Comparison of ENCODE assay signal across 11 cellular contexts in genomic region chr1:179143332-179143731, GRCh38.
A peak's percentile ranks its signal among the peaks of the same experiment; 100 is the strongest.
DNase-seq lines count a peak whose midpoint lies in the region; ATAC-seq and TF ChIP-seq lines count a peak whose summit lies in the region.
"Had no signal": no experiment of that assay in that cellular context is flagged by ENCODE, and none has a peak within 500 bp of the region (broad histone marks: within the 10 kb centered on the region; RNA-seq: fewer than 3 reads in every experiment).

No MANE protein-coding gene starts in this region.

- no peak for TF ChIP-seq POLR2A in suprapubic skin (IDR thresholded peaks at IDR 0.05)

- H3K4me3 ChIP-seq in SK-N-SH (ENCODE audit: low read depth in 2 of 2, low read length in 1 of 2) (peak overlapping the region in 1 of 2 experiments; percentile 53; a peak in 2 of 4 replicates), suprapubic skin (no peak overlapping the region)
- H3K4me3 ChIP-seq: body of pancreas had no signal

- H3F3A ChIP-seq in SK-N-SH (replicated peaks; ENCODE audit: insufficient read depth), result peaks cover 50% of the 10 kb centered on the region

- POLR2A ChIA-PET in SK-N-SH (lab: Yijun Ruan, JAX), result no interaction called here
- POLR2A ChIA-PET in activated CD4-positive, alpha-beta T cell treated with anti-CD3 and anti-CD28 coated beads, Interleukin-2, amount 10 ng/mL, durations not matched to agents 7 days and 5 days (lab: Charles Lee), result no interaction called here
- POLR2A ChIA-PET in activated CD4-positive, alpha-beta memory T cell treated with anti-CD3 and anti-CD28 coated beads for 36 hours (lab: Charles Lee), result no interaction called here

- H3K4me3 Mint-ChIP-seq in activated CD8-positive, alpha-beta memory T cell treated with anti-CD3 and anti-CD28 coated beads, Interleukin-2, amount 10 ng/mL, durations not matched to agents 7 days and 5 days, result no peak overlapping the region
- H3K4me3 Mint-ChIP-seq in activated CD4-positive, alpha-beta T cell treated with anti-CD3 and anti-CD28 coated beads, Interleukin-2, amount 10 ng/mL, durations not matched to agents 7 days and 5 days, result no peak overlapping the region
- H3K4me3 Mint-ChIP-seq in activated CD4-positive, alpha-beta memory T cell treated with anti-CD3 and anti-CD28 coated beads for 36 hours, result no peak overlapping the region
- H3K4me3 Mint-ChIP-seq: memory B cell had no signal

- TF ChIP-seq CTCF in SK-N-SH (IDR thresholded peaks at IDR 0.05) (no peak), suprapubic skin (IDR thresholded peaks at IDR 0.05) (no peak)

- H3K4me1 Mint-ChIP-seq in activated CD8-positive, alpha-beta memory T cell treated with anti-CD3 and anti-CD28 coated beads, Interleukin-2, amount 10 ng/mL, durations not matched to agents 7 days and 5 days, result peaks cover 16% of the 10 kb centered on the region
- peaks cover 35% of the 10 kb centered on the region for H3K4me1 Mint-ChIP-seq in activated CD4-positive, alpha-beta T cell treated with anti-CD3 and anti-CD28 coated beads, Interleukin-2, amount 10 ng/mL, durations not matched to agents 7 days and 5 days
- H3K4me1 Mint-ChIP-seq in activated CD4-positive, alpha-beta memory T cell treated with anti-CD3 and anti-CD28 coated beads for 36 hours (ENCODE audit: low read depth), result peaks cover 26% of the 10 kb centered on the region

- H3K36me3 ChIP-seq in SK-N-SH (replicated peaks in 1 of 2; ENCODE audit: control insufficient read depth in 1 of 2, insufficient read depth in 2 of 2, low read length in 1 of 2) (peaks cover 7 to 12% of the 10 kb centered on the region in 2 experiments), suprapubic skin (no peaks in the 10 kb centered on the region)

- H3K36me3 Mint-ChIP-seq in activated CD8-positive, alpha-beta memory T cell treated with anti-CD3 and anti-CD28 coated beads, Interleukin-2, amount 10 ng/mL, durations not matched to agents 7 days and 5 days, result peaks cover under 1% of the 10 kb centered on the region
- H3K36me3 Mint-ChIP-seq in activated CD4-positive, alpha-beta T cell treated with anti-CD3 and anti-CD28 coated beads, Interleukin-2, amount 10 ng/mL, durations not matched to agents 7 days and 5 days (ENCODE audit: low read depth), result no peaks in the 10 kb centered on the region
- peaks cover 5% of the 10 kb centered on the region for H3K36me3 Mint-ChIP-seq in activated CD4-positive, alpha-beta memory T cell treated with anti-CD3 and anti-CD28 coated beads for 36 hours

- peak overlapping the region; percentile 77; the same call in 1 of the 2 replicates for H3K4me2 ChIP-seq in SK-N-SH

- 0 out of 2 replicates have a peak overlapping the region, but pooled peaks have one; percentile 15 for H2AFZ ChIP-seq in SK-N-SH (ENCODE audit: low read depth)

- H3K9ac ChIP-seq in SK-N-SH, result peak overlapping the region; percentile 97; the same call in 1 of the 2 replicates

- no peak overlapping the region for H3K27ac Mint-ChIP-seq in activated CD8-positive, alpha-beta memory T cell treated with anti-CD3 and anti-CD28 coated beads, Interleukin-2, amount 10 ng/mL, durations not matched to agents 7 days and 5 days
- no peak overlapping the region for H3K27ac Mint-ChIP-seq in activated CD4-positive, alpha-beta T cell treated with anti-CD3 and anti-CD28 coated beads, Interleukin-2, amount 10 ng/mL, durations not matched to agents 7 days and 5 days
- H3K27ac Mint-ChIP-seq in activated CD4-positive, alpha-beta memory T cell treated with anti-CD3 and anti-CD28 coated beads for 36 hours, result no peak overlapping the region

- H3K9me3 Mint-ChIP-seq in activated CD8-positive, alpha-beta memory T cell treated with anti-CD3 and anti-CD28 coated beads, Interleukin-2, amount 10 ng/mL, durations not matched to agents 7 days and 5 days (ENCODE audit: low read depth), result no peaks in the 10 kb centered on the region
- H3K9me3 Mint-ChIP-seq in activated CD4-positive, alpha-beta T cell treated with anti-CD3 and anti-CD28 coated beads, Interleukin-2, amount 10 ng/mL, durations not matched to agents 7 days and 5 days, result no peaks in the 10 kb centered on the region
- H3K9me3 Mint-ChIP-seq in activated CD4-positive, alpha-beta memory T cell treated with anti-CD3 and anti-CD28 coated beads for 36 hours, result no peaks in the 10 kb centered on the region
- H3K9me3 Mint-ChIP-seq: memory B cell had no signal

- H3K27ac ChIP-seq in SK-N-SH (ENCODE audit: low read depth in 2 of 2, low read length in 1 of 2) (peak overlapping the region; percentile 92 to 100), suprapubic skin (peak overlapping the region; percentile 86)

- H3K27me3 ChIP-seq in SK-N-SH (ENCODE audit: insufficient read depth), result no peaks in the 10 kb centered on the region
- no peaks in the 10 kb centered on the region for H3K27me3 ChIP-seq in suprapubic skin
- H3K27me3 ChIP-seq: body of pancreas had no signal

- WGBS in SK-N-SH (ENCODE audit: low lambda C conversion rate), result 37% methylated on average over 4 of the region's 4 CpGs
- WGBS in suprapubic skin, result 52% methylated on average over 4 of the region's 4 CpGs

- peak; percentile 42 for ATAC-seq in activated CD8-positive, alpha-beta memory T cell treated with anti-CD3 and anti-CD28 coated beads, Interleukin-2, amount 10 ng/mL, durations not matched to agents 7 days and 5 days

- TF ChIP-seq RAD21 in SK-N-SH (IDR thresholded peaks at IDR 0.05; ENCODE audit: low read length), result no peak

- peaks cover 22% of the 10 kb centered on the region for H4K20me1 ChIP-seq in SK-N-SH (ENCODE audit: insufficient read depth)

- CTCF ChIA-PET in activated CD8-positive, alpha-beta memory T cell treated with anti-CD3 and anti-CD28 coated beads, Interleukin-2, amount 10 ng/mL, durations not matched to agents 7 days and 5 days (lab: Charles Lee), result no interaction called here
- CTCF ChIA-PET in SK-N-SH (lab: Yijun Ruan, JAX), result no interaction called here
- CTCF ChIA-PET in activated CD4-positive, alpha-beta T cell treated with anti-CD3 and anti-CD28 coated beads, Interleukin-2, amount 10 ng/mL, durations not matched to agents 7 days and 5 days (lab: Charles Lee), result interaction anchor here (0.6 kb wide), 1 partner anchor 15 kb away, joined by 3 read pairs; no protein-coding TSS in a partner anchor
- CTCF ChIA-PET in activated CD4-positive, alpha-beta memory T cell treated with anti-CD3 and anti-CD28 coated beads for 36 hours (lab: Charles Lee), result no interaction called here

- H3K27me3 Mint-ChIP-seq in activated CD8-positive, alpha-beta memory T cell treated with anti-CD3 and anti-CD28 coated beads, Interleukin-2, amount 10 ng/mL, durations not matched to agents 7 days and 5 days, result no peaks in the 10 kb centered on the region
- no peaks in the 10 kb centered on the region for H3K27me3 Mint-ChIP-seq in activated CD4-positive, alpha-beta T cell treated with anti-CD3 and anti-CD28 coated beads, Interleukin-2, amount 10 ng/mL, durations not matched to agents 7 days and 5 days
- no peaks in the 10 kb centered on the region for H3K27me3 Mint-ChIP-seq in activated CD4-positive, alpha-beta memory T cell treated with anti-CD3 and anti-CD28 coated beads for 36 hours
- H3K27me3 Mint-ChIP-seq: B cell, memory B cell had no signal

- no peaks in the 10 kb centered on the region for H3K9me3 ChIP-seq in SK-N-SH
- H3K9me3 ChIP-seq in suprapubic skin, result no peaks in the 10 kb centered on the region
- H3K9me3 ChIP-seq: body of pancreas had no signal

- peaks cover 2 to 38% of the 10 kb centered on the region in 2 experiments; a peak in 2 of 4 replicates for H3K4me1 ChIP-seq in SK-N-SH (ENCODE audit: control insufficient read depth in 1 of 2, insufficient read depth in 2 of 2, low read depth in 1 of 2, low read length in 1 of 2)
- H3K4me1 ChIP-seq in suprapubic skin, result peaks cover 36% of the 10 kb centered on the region
- H3K4me1 ChIP-seq: body of pancreas had no signal

- intact Hi-C loops in activated CD4-positive, alpha-beta memory T cell treated with anti-CD3 and anti-CD28 coated beads for 36 hours (cut with micrococcal nuclease), result loop anchor here (1.0 to 5.0 kb wide), 5 partner anchors 14 to 222 kb away; partner anchors contain the start of genes AXDND1 and SOAT1

- H3K9me2 ChIP-seq in SK-N-SH, result no peaks in the 10 kb centered on the region

- H3K79me2 ChIP-seq in SK-N-SH (ENCODE audit: insufficient read depth), result peaks cover 69% of the 10 kb centered on the region

- DNase-seq in activated CD8-positive, alpha-beta memory T cell treated with anti-CD3 and anti-CD28 coated beads, Interleukin-2, amount 10 ng/mL, durations not matched to agents 7 days and 5 days, result no peak
- DNase-seq in activated CD8-positive, alpha-beta memory T cell treated with anti-CD3 and anti-CD28 coated beads, Interleukin-2, amount 50 U/mL, for 4 hours, result no peak
- no peak for DNase-seq in SK-N-SH
- DNase-seq in fibroblast of the conjunctiva (ENCODE audit: low read depth), result peak; percentile 90
- no peak for DNase-seq in suprapubic skin (ENCODE audit: low spot score in 2 of 2)
- DNase-seq in iPS-NIHi11 (ENCODE audit: low spot score), result no peak
- no peak for DNase-seq in activated CD4-positive, alpha-beta T cell treated with anti-CD3 and anti-CD28 coated beads, Interleukin-2, amount 10 ng/mL, durations not matched to agents 7 days and 5 days
- DNase-seq in activated CD4-positive, alpha-beta memory T cell treated with anti-CD3 and anti-CD28 coated beads for 36 hours, result no peak

- TF ChIP-seq EP300 in SK-N-SH (IDR thresholded peaks at IDR 0.05; ENCODE audit: borderline replicate concordance in 1 of 2, low read depth in 1 of 2, low read length in 1 of 2) (peak in 1 of 2 experiments; percentile 83; a peak in 2 of 4 replicates), suprapubic skin (IDR thresholded peaks at IDR 0.05) (no peak)

TF ChIP-seq in SK-N-SH, 30 proteins besides CTCF, POLR2A, EP300 and RAD21 (continues in another document):
- TF ChIP-seq PBX3 (IDR thresholded peaks at IDR 0.05) (0 out of 2 replicates have a peak, but pooled peaks have one; percentile 37), NFIC (IDR thresholded peaks at IDR 0.05; ENCODE audit: borderline replicate concordance) (peak; percentile 85; the same call in 1 of the 2 replicates), TCF12 (IDR thresholded peaks at IDR 0.05) (peak; percentile 60; the same call in 1 of the 2 replicates), GATA2 (CRISPR knock-in tag; IDR thresholded peaks at IDR 0.05) (no peak), TEAD4 (IDR thresholded peaks at IDR 0.05; ENCODE audit: borderline replicate concordance, insufficient read depth) (peak; percentile 73; the same call in 1 of the 2 replicates), MXI1 (IDR thresholded peaks at IDR 0.05; ENCODE audit: low read depth, low read length) (no peak), CHD2 (IDR thresholded peaks at IDR 0.05; ENCODE audit: low read length, partially characterized antibody) (no peak), SIN3A (IDR thresholded peaks at IDR 0.05; ENCODE audit: borderline replicate concordance, low read depth, low read length) (no peak)
